In the genomic region with DNA sequence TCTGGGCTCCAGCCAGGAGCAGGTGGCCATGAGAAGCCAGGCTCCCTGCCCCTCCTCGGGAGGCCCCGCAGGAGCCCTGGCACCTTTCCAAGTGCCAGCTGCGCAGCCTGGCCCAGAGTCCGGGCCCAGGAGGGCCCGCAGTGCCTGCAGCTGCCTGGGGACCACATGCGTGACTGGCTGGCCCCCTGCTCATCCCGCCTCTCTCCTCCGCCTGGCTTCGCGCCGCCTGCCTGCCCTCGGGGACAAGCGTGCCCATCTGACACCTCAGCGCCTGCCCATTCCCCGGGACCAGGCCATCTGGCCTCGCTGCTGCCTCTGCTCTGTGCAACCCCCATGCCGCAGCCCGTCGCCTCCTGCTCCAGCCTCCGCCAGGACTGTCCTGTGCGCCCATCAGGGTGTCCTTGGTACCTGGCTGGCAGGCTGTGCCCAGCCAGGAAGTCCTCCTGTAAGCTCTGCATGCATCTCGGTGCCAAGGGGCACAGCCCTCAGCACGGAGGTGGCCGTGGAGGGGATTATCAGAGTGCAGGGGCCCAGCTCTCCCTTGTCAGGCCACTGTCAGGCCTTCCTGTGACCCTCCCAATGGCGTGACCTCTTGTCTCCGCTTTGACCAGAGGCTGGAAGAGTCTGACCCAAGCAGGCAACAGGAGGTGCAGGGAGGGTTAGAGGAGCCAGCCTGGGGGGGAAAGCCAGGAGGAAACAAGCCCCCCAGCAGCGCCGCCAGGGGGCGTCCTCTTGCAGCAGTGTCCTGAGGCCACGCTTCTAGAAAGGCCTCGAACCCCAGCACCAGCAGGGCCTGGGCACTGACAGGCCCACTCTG, we compare ENCODE assay signal across 9 cellular contexts. TPM values are rescaled to one million over a fixed set of nuclear protein-coding genes. Genes with fewer than 3 reads are reported as not detected.
DNase-seq lines count a peak whose midpoint lies in the region; ATAC-seq lines count a peak whose summit lies in the region.
"Had no signal": no experiment of that assay in that cellular context is flagged by ENCODE, and none has a peak within 500 bp of the region (broad histone marks: within the 10 kb centered on the region; RNA-seq: fewer than 3 reads in every experiment).

No MANE protein-coding gene starts in this region.

- H3K27me3 ChIP-seq in MG63 (no peaks in the 10 kb centered on the region), SJCRH30 (no peaks in the 10 kb centered on the region)

- peak overlapping the region; percentile 17; the same call in 1 of the 2 replicates for H3K27ac ChIP-seq in SJCRH30

- no peak overlapping the region for H3K4me3 ChIP-seq in MG63
- no peak overlapping the region for H3K4me3 ChIP-seq in SJCRH30

- H3K9me3 ChIP-seq in MG63: no peaks in the 10 kb centered on the region
- no peaks in the 10 kb centered on the region for H3K9me3 ChIP-seq in SJCRH30 (replicated peaks)

- ATAC-seq in GM18520 (IDR thresholded peaks at IDR 0.05; ENCODE audit: unreplicated experiment) (no peak), GM18519 (IDR thresholded peaks at IDR 0.05; ENCODE audit: low FRiP score, unreplicated experiment) (no peak), GM19455 (IDR thresholded peaks at IDR 0.05; ENCODE audit: unreplicated experiment) (no peak)

- H3K36me3 ChIP-seq in MG63 (no peaks in the 10 kb centered on the region), SJCRH30 (no peaks in the 10 kb centered on the region)

- H3K4me1 ChIP-seq in SJCRH30: peaks cover 15% of the 10 kb centered on the region

- DNase-seq in Ammon's horn (ENCODE audit: low spot score) (peak; percentile 46), MG63 (peak; percentile 30), SJCRH30 (peak; percentile 87 to 91), iPS-NIHi11 (ENCODE audit: low spot score) (peak; percentile 81)
- no peak for DNase-seq in stimulated activated CD8-positive, alpha-beta memory T cell treated with anti-CD3 and anti-CD28 coated beads, Interleukin-4, amount 100 ng/mL, for 48 hours
- DNase-seq: occipital lobe had no signal

RNA-seq across cellular contexts. Expression of a gene that starts 50.5 kb away (rescaled TPM):
- 5.1 and 6.6 TPM in 2 replicates for total RNA-seq in MG63 (2014; rRNA removed; shearing (Covaris generic); ENCODE audit: low replicate concordance)
- 32.7 and 33.9 TPM in 2 replicates for total RNA-seq in SJCRH30 (2014; rRNA removed; shearing (Covaris generic))

RNA-seq across cellular contexts. Expression of a gene that starts 53.0 kb away (rescaled TPM):
- not detected in 2 replicates for total RNA-seq in MG63 (2014; rRNA removed; shearing (Covaris generic); ENCODE audit: low replicate concordance)
- total RNA-seq in SJCRH30 (2014; rRNA removed; shearing (Covaris generic)): not detected in 2 replicates
